ENCODE assay signal across 1 cellular context in genomic region chr12:107730942-107731341, GRCh38.
TF ChIP-seq lines count a peak whose summit lies in the region.

No MANE protein-coding gene starts in this region.

TF ChIP-seq in SK-N-SH treated with all-trans-retinoic acid at 6 μM for 48 hours, 23 proteins besides CTCF, POLR2A, EP300 and RAD21 (continued from another document):
- no peak for TF ChIP-seq POU6F1 (CRISPR knock-in tag; IDR thresholded peaks at IDR 0.05; ENCODE audit: borderline replicate concordance, low read depth)
- TF ChIP-seq TOX (CRISPR knock-in tag; IDR thresholded peaks at IDR 0.05; ENCODE audit: borderline replicate concordance), result no peak
- TF ChIP-seq CSRNP3 (CRISPR knock-in tag; IDR thresholded peaks at IDR 0.05), result no peak
- TF ChIP-seq CREB5 (CRISPR knock-in tag; IDR thresholded peaks at IDR 0.05; ENCODE audit: low read depth), result no peak
